ENCODE assay signal across 2 cellular contexts in genomic region chr9:84403288-84403687, GRCh38.
TF ChIP-seq lines count a peak whose summit lies in the region.

No MANE protein-coding gene starts in this region.

TF ChIP-seq in liver, 16 proteins besides CTCF, POLR2A, EP300 and RAD21 (continued from another document):
- no peak for TF ChIP-seq TAF1 (conservative IDR thresholded peaks at IDR 0.05)

TF ChIP-seq in HepG2, 621 proteins besides CTCF, POLR2A, EP300 and RAD21 (continued from another document):
- no peak for TF ChIP-seq IRF9 (CRISPR knock-in tag; IDR thresholded peaks at IDR 0.05; ENCODE audit: borderline replicate concordance)
- no peak for TF ChIP-seq PRMT3 (CRISPR knock-in tag; IDR thresholded peaks at IDR 0.05; ENCODE audit: borderline replicate concordance, low read depth)
- no peak for TF ChIP-seq ZNF460 (CRISPR knock-in tag; IDR thresholded peaks at IDR 0.05; ENCODE audit: borderline replicate concordance)
